ENCODE assay signal across 22 cellular contexts in genomic region chr11:62458212-62459002, GRCh38. TPM values are rescaled to one million over a fixed set of nuclear protein-coding genes. Genes with fewer than 3 reads are reported as not detected.
A peak's percentile ranks its signal among the peaks of the same experiment; 100 is the strongest.
DNase-seq lines count a peak whose midpoint lies in the region; ATAC-seq, FAIRE-seq and TF ChIP-seq lines count a peak whose summit lies in the region.
"Had no signal": no experiment of that assay in that cellular context is flagged by ENCODE, and none has a peak within 500 bp of the region (broad histone marks: within the 10 kb centered on the region; RNA-seq: fewer than 3 reads in every experiment).

No MANE protein-coding gene starts in this region.

- TF ChIP-seq EP300 in GM12878 (IDR thresholded peaks at IDR 0.05; ENCODE audit: borderline replicate concordance in 1 of 2, control insufficient read depth in 1 of 2, low read depth in 2 of 2, low read length in 2 of 2) (no peak), transverse colon (IDR thresholded peaks at IDR 0.05; ENCODE audit: low read depth) (no peak)

- TF ChIP-seq RAD21 in GM12878 (IDR thresholded peaks at IDR 0.05; ENCODE audit: insufficient read depth, low read depth, low read length) = no peak

- H3K36me3 Mint-ChIP-seq in mesothelial cell of epicardium = no peaks in the 10 kb centered on the region
- H3K36me3 Mint-ChIP-seq: neural progenitor cell had no signal

- TF ChIP-seq CTCF in cardiac muscle cell (IDR thresholded peaks at IDR 0.05; ENCODE audit: low read depth, low read length) (no peak), GM12878 (IDR thresholded peaks at IDR 0.05 in 2 of 3, conservative IDR thresholded peaks at IDR 0.05 in 1 of 3; ENCODE audit: control insufficient read depth in 2 of 3, extremely low read depth in 1 of 3, insufficient read depth in 1 of 3, low read depth in 3 of 3, low read length in 3 of 3) (no peak), mesothelial cell of epicardium (IDR thresholded peaks at IDR 0.05; ENCODE audit: unreplicated experiment) (no peak), transverse colon (IDR thresholded peaks at IDR 0.05) (no peak)

- WGBS in GM12878 (ENCODE audit: insufficient coverage, insufficient replicate concordance, low lambda C conversion rate, missing lambda C conversion rate) = 40% methylated on average over 4 of the region's 4 CpGs
- WGBS in transverse colon (ENCODE audit: low coverage in 1 of 2), 2 donors = 33% methylated on average over 4 of the region's 4 CpGs; no CpG with 5 or more reads in 1 of the 2 donors

- intact Hi-C loops in cardiac septum (cut with DNase I) (no loop called here), GM12878 (cut with micrococcal nuclease; ENCODE audit: unreplicated experiment) (no loop called here), transverse colon (cut with DNase I; ENCODE audit: low total_unique reads) (no loop called here)

- H3K4me1 ChIP-seq in cardiac muscle cell (ENCODE audit: low read depth) (no peaks in the 10 kb centered on the region), GM12878 (ENCODE audit: control insufficient read depth, insufficient read depth, low read length) (no peaks in the 10 kb centered on the region), transverse colon (peaks cover 9 to 39% (median 18%) of the 10 kb centered on the region in 4 donors)
- H3K4me1 ChIP-seq: neural progenitor cell had no signal

- peaks cover 7% of the 10 kb centered on the region for H3K4me1 Mint-ChIP-seq in mesothelial cell of epicardium
- H3K4me1 Mint-ChIP-seq: GM23338 had no signal

- peak; percentile 24; the same call in 2 of the 3 replicates for ATAC-seq in GM12878
- ATAC-seq in HG02798 (IDR thresholded peaks at IDR 0.05; ENCODE audit: poor library complexity, unreplicated experiment) = no peak
- ATAC-seq: activated CD8-positive, alpha-beta T cell treated with anti-CD3 and anti-CD28 coated beads, Interleukin-2, amount 10 ng/mL, durations not matched to agents 7 days and 5 days; GM23338 had no signal

- H2AFZ ChIP-seq in GM12878 (ENCODE audit: control insufficient read depth, low read depth, low read length) = no peak overlapping the region
- H2AFZ ChIP-seq: GM23338, neural progenitor cell had no signal

- POLR2A ChIA-PET in GM12878 (lab: Charles Lee) = interaction anchor here (0.6 to 1.1 kb wide), 6 partner anchors 10 to 350 kb away, joined by 3 to 4 read pairs (median 4); no protein-coding TSS in a partner anchor

- CTCF ChIA-PET in GM12878 (lab: Yijun Ruan, JAX) = interaction anchor here (0.6 to 2.1 kb wide), 13 partner anchors 8 to 681 kb away, joined by 3 to 7 read pairs (median 4); no protein-coding TSS in a partner anchor

- H4K20me1 ChIP-seq in GM12878 (ENCODE audit: control insufficient read depth, insufficient read depth) = no peaks in the 10 kb centered on the region

- H3K4me3 Mint-ChIP-seq in mesothelial cell of epicardium = no peak overlapping the region
- H3K4me3 Mint-ChIP-seq: activated CD8-positive, alpha-beta T cell treated with anti-CD3 and anti-CD28 coated beads, Interleukin-2, amount 10 ng/mL, durations not matched to agents 7 days and 5 days; GM23338; IgD-negative memory B cell; neural progenitor cell; stimulated activated naive CD8-positive, alpha-beta T cell treated with anti-CD3 and anti-CD28 coated beads, Interleukin-15, Interleukin-2, amounts not matched to agents 100 ng/mL and 50 ng/mL, for 24 hours had no signal

- H3K9ac ChIP-seq in GM12878 (ENCODE audit: control insufficient read depth, insufficient read depth, low read length) = no peak overlapping the region
- H3K9ac ChIP-seq: neural progenitor cell had no signal

- no peaks in the 10 kb centered on the region for H3K27me3 Mint-ChIP-seq in mesothelial cell of epicardium (ENCODE audit: low read depth)
- H3K27me3 Mint-ChIP-seq: stimulated activated naive CD8-positive, alpha-beta T cell treated with anti-CD3 and anti-CD28 coated beads, Interleukin-15, Interleukin-2, amounts not matched to agents 100 ng/mL and 50 ng/mL, for 24 hours had no signal

- in situ Hi-C loops in GM12878 (cut with MboI) (no loop called here), transverse colon (cut with MboI; ENCODE audit: low pct_ligation_motif_present in 1 of 4, low pct_unique_long_range_greater_than_20kb in 1 of 4, low sequenced_read_pairs in 3 of 4) (no loop called here)

- no peaks in the 10 kb centered on the region for H3K27me3 ChIP-seq in cardiac muscle cell
- H3K27me3 ChIP-seq in GM12878 (replicated peaks in 1 of 2; ENCODE audit: control insufficient read depth in 2 of 2, insufficient read depth in 2 of 2, low read length in 1 of 2) = no peaks in the 10 kb centered on the region
- no peaks in the 10 kb centered on the region for H3K27me3 ChIP-seq in transverse colon
- H3K27me3 ChIP-seq: neural progenitor cell had no signal

- TF ChIP-seq POLR2A in GM12878 (IDR thresholded peaks at IDR 0.05; ENCODE audit: low read depth, low read length) (no peak), transverse colon (IDR thresholded peaks at IDR 0.05) (no peak)

- BruUV-seq in GM12878 (replicated peaks; lab: Mats Ljungman, UMichigan) = no TSS peak

- no peaks in the 10 kb centered on the region for H3K9me3 ChIP-seq in cardiac muscle cell (ENCODE audit: low read depth)
- no peaks in the 10 kb centered on the region for H3K9me3 ChIP-seq in GM12878 (replicated peaks; ENCODE audit: control insufficient read depth, insufficient read depth, low read length)
- no peaks in the 10 kb centered on the region for H3K9me3 ChIP-seq in transverse colon

- SMC1A ChIA-PET in GM12878 (lab: Charles Lee; ENCODE audit: uncharacterized antibody, unreplicated experiment) = interaction anchor here (0.6 to 2.0 kb wide), 5 partner anchors 13 to 1163 kb away, joined by 3 to 7 read pairs (median 4); partner anchors contain the start of genes B3GAT3 and VWCE

- H3K4me2 ChIP-seq in GM12878 (ENCODE audit: control insufficient read depth, insufficient read depth) = no peak overlapping the region
- H3K4me2 ChIP-seq: GM23338, neural progenitor cell had no signal

- H3K9me3 Mint-ChIP-seq in mesothelial cell of epicardium = no peaks in the 10 kb centered on the region
- H3K9me3 Mint-ChIP-seq: IgD-negative memory B cell; neural progenitor cell; stimulated activated naive CD8-positive, alpha-beta T cell treated with anti-CD3 and anti-CD28 coated beads, Interleukin-15, Interleukin-2, amounts not matched to agents 100 ng/mL and 50 ng/mL, for 24 hours had no signal

- H3K4me3 ChIP-seq in cardiac muscle cell = no peak overlapping the region
- H3K4me3 ChIP-seq in GM12878 = no peak overlapping the region
- no peak overlapping the region for H3K4me3 ChIP-seq in transverse colon
- H3K4me3 ChIP-seq: GM23338, neural progenitor cell, skin epidermis had no signal

- H3K27ac ChIP-seq in cardiac muscle cell (peak overlapping the region; percentile 19), GM12878 (ENCODE audit: control insufficient read depth, insufficient read depth) (no peak overlapping the region), transverse colon (peak overlapping the region; percentile 56 to 69 (median 63))
- H3K27ac ChIP-seq: neural progenitor cell had no signal

- H3K27ac Mint-ChIP-seq in mesothelial cell of epicardium = peak overlapping the region; percentile 16
- H3K27ac Mint-ChIP-seq: activated CD8-positive, alpha-beta T cell treated with anti-CD3 and anti-CD28 coated beads, Interleukin-2, amount 10 ng/mL, durations not matched to agents 7 days and 5 days; GM23338; IgD-negative memory B cell; neural progenitor cell; stimulated activated naive CD8-positive, alpha-beta T cell treated with anti-CD3 and anti-CD28 coated beads, Interleukin-15, Interleukin-2, amounts not matched to agents 100 ng/mL and 50 ng/mL, for 24 hours had no signal

- RAD21 ChIA-PET in GM12878 (lab: Charles Lee; ENCODE audit: unreplicated experiment) = interaction anchor here (1.3 to 1.4 kb wide), 2 partner anchors 34 to 103 kb away, joined by 3 to 5 read pairs; no protein-coding TSS in a partner anchor

- no peaks in the 10 kb centered on the region for H3K36me3 ChIP-seq in cardiac muscle cell
- no peaks in the 10 kb centered on the region for H3K36me3 ChIP-seq in GM12878 (ENCODE audit: control insufficient read depth in 2 of 2, insufficient read depth in 2 of 2, low read length in 1 of 2)
- no peaks in the 10 kb centered on the region for H3K36me3 ChIP-seq in transverse colon
- H3K36me3 ChIP-seq: neural progenitor cell had no signal

- DNase-seq in cardiac muscle cell (ENCODE audit: low read depth in 1 of 2, low spot score in 1 of 2) (no peak), cardiac septum (ENCODE audit: low spot score) (no peak), GM12878 (ENCODE audit: low read depth, low spot score) (no peak), mesothelial cell of epicardium (ENCODE audit: low spot score in 2 of 2, unreplicated experiment in 2 of 2) (no peak), transverse colon (no peak), dedifferentiated amniotic fluid mesenchymal stem cell (ENCODE audit: extremely low spot score) (no peak), activated gamma-delta T cell treated with Interleukin-2 at 50 U/mL for 16 hours (no peak)
- DNase-seq: ACHN; activated CD8-positive, alpha-beta T cell treated with anti-CD3 and anti-CD28 coated beads, Interleukin-2, amount 10 ng/mL, durations not matched to agents 7 days and 5 days; activated effector memory CD4-positive, alpha-beta T cell treated with Interleukin-2 at 50 U/mL for 16 hours; DMS 273 treated with DMSO at 0.1 percent for 48 hours; NCI-H146; NCI-H510A; T1000 had no signal

- FAIRE-seq in GM12878 (lab: Jason Lieb, UNC) = no peak

- H3K79me2 ChIP-seq in GM12878 (ENCODE audit: control insufficient read depth, insufficient read depth, low read length) = no peaks in the 10 kb centered on the region

TF ChIP-seq in GM12878, 131 proteins besides CTCF, POLR2A, EP300 and RAD21 (continues in another document):
- TF ChIP-seq FOXK2 (IDR thresholded peaks at IDR 0.05) = no peak

RNA-seq across cellular contexts. Expression of gene SCGB1A1, which starts 39.6 kb away (rescaled TPM):
- total RNA-seq in cardiac muscle cell (not detected in 2 replicates), cardiac septum (not detected), GM12878 (2014; rRNA removed) (not detected in 2 replicates), GM12878 (2014; rRNA removed; fragmentation: Illumina TruSeq; extraction: Trizol) (not detected in 2 replicates), GM12878 (2021) (0.72 TPM in 1 of 2 replicates, not detected in the other), mesothelial cell of epicardium (not detected in 3 replicates), transverse colon (not detected)
- polyA plus RNA-seq in cardiac muscle cell (not detected in 2 replicates), GM12878 (2011; rRNA removed) (not detected in 2 replicates), GM12878 (2014; fragmentation: Illumina TruSeq; extraction: Trizol) (not detected in 2 replicates), GM12878 (2014; fragmentation: Nextera tagmentation; extraction: Ambion mirVana) (not detected), GM12878 (2014; rRNA removed) (not detected in 2 replicates), GM12878 (2016; fragmentation: Nextera tagmentation; extraction: Ambion mirVana) (not detected)
- total RNA-seq in GM12878 (2013; cell fraction: nucleolus; rRNA removed) = not detected in 2 replicates
- not detected for polyA plus RNA-seq in GM12878 (2011; ENCODE audit: low read depth)
- polyA plus RNA-seq in GM12878 (2011; cell fraction: cytosol; rRNA removed) = not detected in 2 replicates
- polyA plus RNA-seq in GM12878 (2011; cell fraction: nucleus; rRNA removed) = not detected in 2 replicates
- not detected in 2 replicates for polyA plus RNA-seq in GM12878 (2012)
- polyA minus RNA-seq in GM12878 (2011; rRNA and poly(A)+ RNA removed) = not detected in 2 replicates
- polyA minus RNA-seq in GM12878 (2011; cell fraction: cytosol; rRNA and poly(A)+ RNA removed) = not detected in 2 replicates
- polyA minus RNA-seq in GM12878 (2011; cell fraction: nucleus; rRNA and poly(A)+ RNA removed) = not detected in 2 replicates
- total RNA-seq: activated CD8-positive, alpha-beta T cell treated with anti-CD3 and anti-CD28 coated beads, Interleukin-2, amount 10 ng/mL, durations not matched to agents 7 days and 5 days; glomerular endothelial cell; GM23338; kidney epithelial cell had no signal
- polyA plus RNA-seq: GM23338, IgD-negative memory B cell had no signal
